12 cellular contexts compared by ENCODE assay signal in the genomic region with DNA sequence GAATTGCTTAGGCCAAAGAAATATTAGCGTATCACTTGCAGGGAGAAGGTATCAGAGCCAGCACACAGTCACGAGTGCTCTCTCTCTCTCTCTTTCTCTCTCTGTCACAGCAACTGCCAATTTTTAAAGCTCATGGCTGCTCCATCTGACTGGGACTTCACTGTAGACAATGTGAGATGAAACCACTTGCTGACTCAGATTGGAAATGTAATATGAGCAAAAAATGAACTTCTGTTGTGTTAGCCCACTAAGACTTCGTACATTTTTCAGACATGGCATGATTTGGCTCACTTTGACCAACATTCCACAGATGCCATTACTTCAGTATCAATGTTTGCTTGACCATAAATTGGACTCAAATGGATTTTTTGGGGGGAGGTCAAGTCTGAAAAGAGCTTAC.
A peak's percentile ranks its signal among the peaks of the same experiment; 100 is the strongest.
DNase-seq lines count a peak whose midpoint lies in the region; ATAC-seq and TF ChIP-seq lines count a peak whose summit lies in the region.
"Had no signal": no experiment of that assay in that cellular context is flagged by ENCODE, and none has a peak within 500 bp of the region (broad histone marks: within the 10 kb centered on the region; RNA-seq: fewer than 3 reads in every experiment).

No MANE protein-coding gene starts in this region.

- WGBS in body of pancreas, 2 donors = 51 to 55% methylated on average over 3 of the region's 3 CpGs
- 59% methylated on average over 3 of the region's 3 CpGs for WGBS in right lobe of liver (ENCODE audit: insufficient coverage, low coverage, low lambda C conversion rate, missing lambda C conversion rate)

- peaks cover 8% of the 10 kb centered on the region for H3K4me1 ChIP-seq in body of pancreas
- no peaks in the 10 kb centered on the region for H3K4me1 ChIP-seq in right lobe of liver

- POLR2A ChIA-PET in RWPE1 (lab: Yijun Ruan, JAX; ENCODE audit: low non-redundant PET) = no interaction called here

- intact Hi-C loops in body of pancreas (cut with DNase I) (no loop called here), right lobe of liver (cut with DNase I) (no loop called here)

- H3K27ac ChIP-seq in body of pancreas (no peak overlapping the region), RWPE1 (no peak overlapping the region), right lobe of liver (no peak overlapping the region)

- TF ChIP-seq CTCF in body of pancreas (IDR thresholded peaks at IDR 0.05) (no peak), RWPE1 (conservative IDR thresholded peaks at IDR 0.05; ENCODE audit: low read depth) (no peak), right lobe of liver (IDR thresholded peaks at IDR 0.05) (no peak)

- H3K36me3 ChIP-seq in MG63 (no peaks in the 10 kb centered on the region), body of pancreas (replicated peaks in 1 of 2; ENCODE audit: insufficient read depth in 1 of 2, low read depth in 2 of 2) (no peaks in the 10 kb centered on the region), right lobe of liver (no peaks in the 10 kb centered on the region)

- no peaks in the 10 kb centered on the region; the same call in 1 of the 2 replicates for H3K9me3 ChIP-seq in MG63
- H3K9me3 ChIP-seq in body of pancreas = no peaks in the 10 kb centered on the region
- H3K9me3 ChIP-seq in right lobe of liver = no peaks in the 10 kb centered on the region

- DNase-seq in Daoy (ENCODE audit: low read depth) (peak; percentile 23), MG63 (peak; percentile 77), fibroblast of the conjunctiva (ENCODE audit: low read depth) (peak; percentile 20), body of pancreas (no peak), NCI-H1436 treated with DMSO at 0.1 percent for 48 hours (lab: John Stamatoyannopoulos, UW) (no peak), RWPE1 (ENCODE audit: low spot score) (no peak), right lobe of liver (no peak)
- DNase-seq: activated naive CD8-positive, alpha-beta T cell treated with anti-CD3 and anti-CD28 coated beads, Interleukin-2, amount 10 ng/mL, durations not matched to agents 7 days and 5 days; NCI-H1105; occipital lobe; T-helper 9 cell had no signal

- CTCF ChIA-PET in RWPE1 (lab: Yijun Ruan, JAX) = no interaction called here

- ATAC-seq in GM21717 (IDR thresholded peaks at IDR 0.05; ENCODE audit: unreplicated experiment) (peak; percentile 80), body of pancreas (no peak), right lobe of liver (no peak)

- H3K4me3 ChIP-seq in MG63 (no peak overlapping the region), body of pancreas (no peak overlapping the region), right lobe of liver (no peak overlapping the region)

- no peaks in the 10 kb centered on the region for H3K27me3 ChIP-seq in MG63
- no peaks in the 10 kb centered on the region for H3K27me3 ChIP-seq in body of pancreas
- H3K27me3 ChIP-seq in right lobe of liver = no peaks in the 10 kb centered on the region

- no peak for TF ChIP-seq POLR2A in body of pancreas (IDR thresholded peaks at IDR 0.05)
- TF ChIP-seq POLR2A in right lobe of liver (IDR thresholded peaks at IDR 0.05) = no peak

Comparison
In these comparisons a context has a peak if more than half of its experiments do, and no peak if none do; other contexts are left out.
1. DNase-seq: peak in Daoy (single experiment), MG63 (single experiment) and fibroblast of the conjunctiva (single experiment); none in body of pancreas (0 of 4), NCI-H1436 treated with DMSO at 0.1 percent for 48 hours (single experiment), RWPE1 (single experiment) and right lobe of liver (0 of 3).